8 cellular contexts compared by ENCODE assay signal in genomic region chr11:36508743-36509142, GRCh38. TPM values are rescaled to one million over a fixed set of nuclear protein-coding genes. Genes with fewer than 3 reads are reported as not detected.
DNase-seq lines count a peak whose midpoint lies in the region; ATAC-seq and TF ChIP-seq lines count a peak whose summit lies in the region.

No MANE protein-coding gene starts in this region.

- DNase-seq in H7 (no peak), WERI-Rb-1 (no peak), foreskin keratinocyte (no peak), LoVo (ENCODE audit: low spot score) (no peak), NCI-H345 (lab: John Stamatoyannopoulos, UW) (no peak)
- DNase-seq in stimulated activated naive CD4-positive, alpha-beta T cell treated with Interleukin-2 at 50 U/mL for 16 hours (lab: John Stamatoyannopoulos, UW), result no peak

- H3K9ac ChIP-seq in skeletal muscle tissue (ENCODE audit: low read depth in 1 of 3, low read length in 3 of 3), result peak overlapping the region; percentile 91 to 95 (median 93)

- H3K9me3 ChIP-seq in WERI-Rb-1 (ENCODE audit: severe bottlenecking), result no peaks in the 10 kb centered on the region
- H3K9me3 ChIP-seq in skeletal muscle tissue (ENCODE audit: control insufficient read depth in 3 of 3, low read length in 3 of 3), result peaks cover 0 to under 1% (median 0%) of the 10 kb centered on the region in 3 donors

- H3K36me3 ChIP-seq in H7 (replicated peaks; ENCODE audit: control insufficient read depth, insufficient read depth, low read length) (no peaks in the 10 kb centered on the region), WERI-Rb-1 (no peaks in the 10 kb centered on the region), skeletal muscle tissue (ENCODE audit: control insufficient read depth in 3 of 3, insufficient read depth in 3 of 3, low read length in 3 of 3) (no peaks in the 10 kb centered on the region)

- H3K4me1 ChIP-seq in foreskin keratinocyte (peaks cover 30% of the 10 kb centered on the region), skeletal muscle tissue (ENCODE audit: control insufficient read depth in 3 of 3, insufficient read depth in 3 of 3, low read length in 3 of 3) (peaks cover 0 to 15% (median 11%) of the 10 kb centered on the region in 3 donors)

- TF ChIP-seq CTCF in WERI-Rb-1 (IDR thresholded peaks at IDR 0.05; ENCODE audit: low read depth, low read length) (no peak), foreskin keratinocyte (conservative IDR thresholded peaks at IDR 0.05) (no peak)

- H3K27me3 ChIP-seq in H7 (ENCODE audit: control insufficient read depth, insufficient read depth, low read length), result no peaks in the 10 kb centered on the region
- H3K27me3 ChIP-seq in WERI-Rb-1 (ENCODE audit: insufficient read depth, low read depth, severe bottlenecking), result no peaks in the 10 kb centered on the region
- H3K27me3 ChIP-seq in foreskin keratinocyte, result no peaks in the 10 kb centered on the region
- H3K27me3 ChIP-seq in skeletal muscle tissue (ENCODE audit: control insufficient read depth in 3 of 3, insufficient read depth in 3 of 3, low read length in 3 of 3), result no peaks in the 10 kb centered on the region

- ATAC-seq in foreskin keratinocyte (no peak), GM19023 (IDR thresholded peaks at IDR 0.05; ENCODE audit: unreplicated experiment) (no peak)

- H3K27ac ChIP-seq in WERI-Rb-1 (no peak overlapping the region), foreskin keratinocyte (peak overlapping the region; percentile 76), skeletal muscle tissue (ENCODE audit: low read depth, low read length) (peak overlapping the region; percentile 93)

- peak overlapping the region; percentile 92 for H3K4me3 ChIP-seq in H7 (ENCODE audit: insufficient read depth, low read depth, low read length)
- peak overlapping the region; percentile 73 for H3K4me3 ChIP-seq in WERI-Rb-1 (ENCODE audit: low read depth, low read length)
- peak overlapping the region; percentile 95 to 100 (median 99) for H3K4me3 ChIP-seq in skeletal muscle tissue (ENCODE audit: low read length in 3 of 3)

RNA-seq across cellular contexts. Expression of gene TRAF6, which starts 1.3 kb away (rescaled TPM):
- 6.0 and 6.9 TPM in 2 replicates for total RNA-seq in H7 (2014; rRNA removed; shearing (Covaris generic))
- total RNA-seq in foreskin keratinocyte (11.2 and 12.4 TPM in 2 replicates), skeletal muscle tissue (12.5 TPM)
- polyA plus RNA-seq in foreskin keratinocyte, result 3.4 and 3.8 TPM in 2 replicates

RNA-seq across cellular contexts. Expression of gene RAG1, which starts 59.1 kb away (rescaled TPM):
- 0.66 and 1.1 TPM in 2 replicates for total RNA-seq in H7 (2014; rRNA removed; shearing (Covaris generic))
- total RNA-seq in foreskin keratinocyte (1.5 and 1.7 TPM in 2 replicates), skeletal muscle tissue (1.6 TPM)
- polyA plus RNA-seq in foreskin keratinocyte, result 0.37 and 0.46 TPM in 2 replicates
